8 cellular contexts compared by ENCODE assay signal in genomic region chr1:58782308-58783089, GRCh38. TPM values are rescaled to one million over a fixed set of nuclear protein-coding genes. Genes with fewer than 3 reads are reported as not detected.
DNase-seq lines count a peak whose midpoint lies in the region; ATAC-seq and TF ChIP-seq lines count a peak whose summit lies in the region.

No MANE protein-coding gene starts in this region.

- ATAC-seq in activated naive CD8-positive, alpha-beta T cell treated with anti-CD3 and anti-CD28 coated beads, Interleukin-2, amount 50 U/mL, for 24 hours = peak; percentile 13
- ATAC-seq in heart right ventricle (no peak), upper lobe of right lung (peak; percentile 1)

- H3K4me3 ChIP-seq in SJSA1 (peak overlapping the region; percentile 64), heart right ventricle (peak overlapping the region; percentile 74 to 97 (median 94)), upper lobe of right lung (peak overlapping the region; percentile 77)

- peak overlapping the region; percentile 86 for H3K4me3 Mint-ChIP-seq in activated naive CD8-positive, alpha-beta T cell treated with anti-CD3 and anti-CD28 coated beads, Interleukin-2, amount 50 U/mL, for 24 hours

- in situ Hi-C loops in G401 (cut with HindIII; ENCODE audit: low sequenced_read_pairs) = no loop called here

- H3K4me1 ChIP-seq in SJSA1 (replicated peaks) (peaks cover 28% of the 10 kb centered on the region), heart right ventricle (peaks cover 0 to 33% (median 22%) of the 10 kb centered on the region in 9 donors), upper lobe of right lung (peaks cover 29% of the 10 kb centered on the region)

- WGBS in heart right ventricle, 2 donors = 0 to 1% methylated on average over 64 to 72 of the region's 72 CpGs

- no peaks in the 10 kb centered on the region for H3K9me3 Mint-ChIP-seq in activated naive CD8-positive, alpha-beta T cell treated with anti-CD3 and anti-CD28 coated beads, Interleukin-2, amount 50 U/mL, for 24 hours

- peaks cover 14% of the 10 kb centered on the region for H3K36me3 Mint-ChIP-seq in activated naive CD8-positive, alpha-beta T cell treated with anti-CD3 and anti-CD28 coated beads, Interleukin-2, amount 50 U/mL, for 24 hours (ENCODE audit: low read depth)

- H3K9me3 ChIP-seq in SJSA1 (replicated peaks) (no peaks in the 10 kb centered on the region), heart right ventricle (no peaks in the 10 kb centered on the region), upper lobe of right lung (no peaks in the 10 kb centered on the region)

- H3K4me1 Mint-ChIP-seq in activated naive CD8-positive, alpha-beta T cell treated with anti-CD3 and anti-CD28 coated beads, Interleukin-2, amount 50 U/mL, for 24 hours = peaks cover 32% of the 10 kb centered on the region

- H3K27me3 Mint-ChIP-seq in activated naive CD8-positive, alpha-beta T cell treated with anti-CD3 and anti-CD28 coated beads, Interleukin-2, amount 50 U/mL, for 24 hours = peaks cover 2% of the 10 kb centered on the region

- peak; percentile 43 for DNase-seq in G401 (ENCODE audit: low spot score)
- DNase-seq in HK-2 (ENCODE audit: unreplicated experiment) = peak; percentile 50
- DNase-seq in SJSA1 (ENCODE audit: low read depth in 1 of 2, low spot score in 2 of 2) = peak; percentile 48 to 53
- peak; percentile 66 for DNase-seq in activated naive CD8-positive, alpha-beta T cell treated with anti-CD3 and anti-CD28 coated beads, Interleukin-2, amount 50 U/mL, for 24 hours
- peak; percentile 23 to 68 for DNase-seq in heart right ventricle
- DNase-seq in posterior vena cava (ENCODE audit: low spot score) = peak; percentile 89
- DNase-seq in upper lobe of right lung = peak; percentile 86
- no peak for DNase-seq in cerebellar nuclear complex (lab: John Stamatoyannopoulos, UW)

- peak overlapping the region; percentile 80 for H3K27ac ChIP-seq in SJSA1
- peak overlapping the region; percentile 97 to 100 (median 100) for H3K27ac ChIP-seq in heart right ventricle
- peak overlapping the region; percentile 99 for H3K27ac ChIP-seq in upper lobe of right lung

- H3K27ac Mint-ChIP-seq in activated naive CD8-positive, alpha-beta T cell treated with anti-CD3 and anti-CD28 coated beads, Interleukin-2, amount 50 U/mL, for 24 hours = peak overlapping the region; percentile 88

- H3K36me3 ChIP-seq in SJSA1 (peaks cover 42% of the 10 kb centered on the region), heart right ventricle (peaks cover 0 to 19% (median 6%) of the 10 kb centered on the region in 9 donors), upper lobe of right lung (peaks cover 5% of the 10 kb centered on the region)

- peak in 4 of 9 donors; percentile 27 to 37 (median 30) for TF ChIP-seq CTCF in heart right ventricle (IDR thresholded peaks at IDR 0.05)
- peak; percentile 12 for TF ChIP-seq CTCF in upper lobe of right lung (IDR thresholded peaks at IDR 0.05)

- intact Hi-C loops in heart right ventricle (cut with DNase I) = loop anchor here (1.0 to 10.0 kb wide), 21 partner anchors 117 to 975 kb away; partner anchors contain the start of gene FGGY (in 4 of the 10)
- intact Hi-C loops in posterior vena cava (cut with DNase I) = loop anchor here in 1 of 2 donors (10.0 kb wide), 1 partner anchor 112 kb away; no protein-coding TSS in a partner anchor
- intact Hi-C loops in upper lobe of right lung (cut with DNase I) = loop anchor here (10.0 kb wide), 1 partner anchor 362 kb away; no protein-coding TSS in a partner anchor

- no peaks in the 10 kb centered on the region; the same call in 1 of the 2 replicates for H3K27me3 ChIP-seq in SJSA1 (replicated peaks)
- no peaks in the 10 kb centered on the region for H3K27me3 ChIP-seq in heart right ventricle
- H3K27me3 ChIP-seq in upper lobe of right lung = no peaks in the 10 kb centered on the region

RNA-seq across cellular contexts. Expression of gene JUN, which starts 1.3 kb away (rescaled TPM):
- total RNA-seq in G401 (2014; rRNA removed; shearing (Covaris generic)) = 6.7 and 7.9 TPM in 2 replicates
- total RNA-seq in SJSA1 (2014; rRNA removed; shearing (Covaris generic)) = 80.9 and 102 TPM in 2 replicates
- 100 to 1,000 TPM in 3 of 10 donors, 10 to 100 TPM in 7; 47.0 to 209 (median 78.8) TPM for total RNA-seq in heart right ventricle
- polyA plus RNA-seq in heart right ventricle = 10 to 100 TPM; 48.8 to 78.3 TPM
- 100 to 1,000 TPM; 120 to 219 TPM for total RNA-seq in posterior vena cava
- total RNA-seq in upper lobe of right lung = 112 TPM

Comparison
In these comparisons a context has a peak if more than half of its experiments do, and no peak if none do; other contexts are left out.
1. DNase-seq: peak in G401 (single experiment), HK-2 (single experiment), SJSA1 (2 of 2), activated naive CD8-positive, alpha-beta T cell treated with anti-CD3 and anti-CD28 coated beads, Interleukin-2, amount 50 U/mL, for 24 hours (single experiment), heart right ventricle (2 of 2), posterior vena cava (single experiment) and upper lobe of right lung (single experiment); none in cerebellar nuclear complex (0 of 2).
2. ATAC-seq: peak in activated naive CD8-positive, alpha-beta T cell treated with anti-CD3 and anti-CD28 coated beads, Interleukin-2, amount 50 U/mL, for 24 hours (single experiment) and upper lobe of right lung (single experiment); none in heart right ventricle (0 of 8).
3. Peak in every context shown above with its lines, with median percentiles within 50 percentile points of each other: H3K27ac ChIP-seq and H3K4me3 ChIP-seq.